ENCODE assay signal across 19 cellular contexts in the genomic region with DNA sequence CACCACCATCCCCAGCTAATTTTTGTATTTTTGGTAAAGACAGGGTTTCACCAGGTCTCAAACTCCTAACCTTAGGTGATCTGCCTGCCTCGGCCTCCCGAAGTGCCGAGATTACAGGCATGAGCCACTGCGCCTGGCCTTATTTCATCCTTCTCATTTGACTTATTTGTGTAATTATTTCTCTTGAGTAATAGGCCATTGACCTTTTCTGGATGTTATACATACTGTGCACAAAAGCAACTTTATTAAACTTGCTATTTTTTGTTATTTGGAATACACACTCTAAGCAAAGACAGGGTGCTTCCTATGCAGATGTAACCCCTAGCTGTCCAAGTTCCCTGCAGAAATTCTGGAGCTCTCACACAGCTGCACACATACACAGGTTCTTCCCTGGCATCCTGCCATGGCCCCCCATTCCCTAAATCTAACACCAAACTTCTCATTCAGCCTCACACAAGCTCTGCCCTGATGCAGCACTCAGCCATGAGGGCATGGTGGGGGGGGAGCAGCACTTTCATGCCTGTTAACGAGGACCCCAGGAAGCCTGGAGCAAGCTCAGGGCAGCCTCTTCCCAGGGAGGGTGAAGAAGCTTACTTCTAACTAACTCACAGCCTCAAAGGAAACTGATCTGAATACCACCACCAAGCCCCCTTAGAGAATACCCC.
"Had no signal": no experiment of that assay in that cellular context is flagged by ENCODE, and none has a peak within 500 bp of the region (broad histone marks: within the 10 kb centered on the region; RNA-seq: fewer than 3 reads in every experiment).

No MANE protein-coding gene starts in this region.

- H3K36me3 ChIP-seq: adrenal gland, right lobe of liver, thoracic aorta had no signal

- H3K27ac ChIP-seq: adrenal gland, right lobe of liver, thoracic aorta had no signal

- H3K27ac Mint-ChIP-seq: activated CD4-positive, alpha-beta T cell treated with anti-CD3 and anti-CD28 coated beads, Interleukin-2, amount 10 ng/mL, durations not matched to agents 7 days and 5 days; activated naive CD4-positive, alpha-beta T cell treated with anti-CD3 and anti-CD28 coated beads, Interleukin-2, amount 50 U/mL, for 24 hours; stimulated activated memory B cell treated with anti-CD40 and anti-IgM and Interleukin-4, amounts not matched to agents 10 μg/mL and 1 μg/mL and 100 μg/mL, for 72 hours had no signal

- H3K4me2 ChIP-seq: smooth muscle cell had no signal

- H3K9me3 ChIP-seq: adrenal gland, right lobe of liver, thoracic aorta had no signal

- H3K27me3 ChIP-seq: adrenal gland, right lobe of liver had no signal

- H3K4me3 ChIP-seq: adrenal gland, right lobe of liver, smooth muscle cell, thoracic aorta had no signal

- DNase-seq: activated CD4-positive, alpha-beta T cell treated with anti-CD3 and anti-CD28 coated beads, Interleukin-2, amount 10 ng/mL, durations not matched to agents 7 days and 5 days; activated CD8-positive, alpha-beta memory T cell treated with anti-CD3 and anti-CD28 coated beads for 24 hours; activated CD8-positive, alpha-beta memory T cell treated with anti-CD3 and anti-CD28 coated beads, Interleukin-2, amount 50 U/mL, for 48 hours; activated effector memory CD4-positive, alpha-beta T cell treated with anti-CD3 and anti-CD28 coated beads, Interleukin-2, amount 50 U/mL, for 16 hours; activated T-cell treated with anti-CD3 and anti-CD28 coated beads, Interleukin-2, amount 50 U/mL, for 48 hours; adrenal gland; effector memory CD8-positive, alpha-beta T cell; foreskin fibroblast; hippocampal formation; mammary epithelial cell; stimulated activated CD4-positive, alpha-beta T cell treated with anti-CD3 and anti-CD28 coated beads, Interleukin-4, amount 100 ng/mL, for 4 hours had no signal

- ATAC-seq: activated CD4-positive, CD25-positive, alpha-beta regulatory T cell treated with anti-CD3 and anti-CD28 coated beads, Interleukin-2, amount 50 U/mL, for 24 hours; effector memory CD8-positive, alpha-beta T cell; left lobe of liver; stimulated activated memory B cell treated with anti-CD40 and anti-IgM and Interleukin-4, amounts not matched to agents 10 μg/mL and 1 μg/mL and 100 μg/mL, for 72 hours had no signal

- H3K4me1 Mint-ChIP-seq: activated naive CD4-positive, alpha-beta T cell treated with anti-CD3 and anti-CD28 coated beads, Interleukin-2, amount 50 U/mL, for 24 hours; stimulated activated memory B cell treated with anti-CD40 and anti-IgM and Interleukin-4, amounts not matched to agents 10 μg/mL and 1 μg/mL and 100 μg/mL, for 72 hours had no signal

- H3K36me3 Mint-ChIP-seq: activated naive CD4-positive, alpha-beta T cell treated with anti-CD3 and anti-CD28 coated beads, Interleukin-2, amount 50 U/mL, for 24 hours; stimulated activated memory B cell treated with anti-CD40 and anti-IgM and Interleukin-4, amounts not matched to agents 10 μg/mL and 1 μg/mL and 100 μg/mL, for 72 hours had no signal

- H3K9me3 Mint-ChIP-seq: activated CD4-positive, alpha-beta T cell treated with anti-CD3 and anti-CD28 coated beads, Interleukin-2, amount 10 ng/mL, durations not matched to agents 7 days and 5 days; activated naive CD4-positive, alpha-beta T cell treated with anti-CD3 and anti-CD28 coated beads, Interleukin-2, amount 50 U/mL, for 24 hours; effector memory CD8-positive, alpha-beta T cell; neural crest cell; stimulated activated memory B cell treated with anti-CD40 and anti-IgM and Interleukin-4, amounts not matched to agents 10 μg/mL and 1 μg/mL and 100 μg/mL, for 72 hours had no signal

- H3K4me3 Mint-ChIP-seq: activated CD4-positive, alpha-beta T cell treated with anti-CD3 and anti-CD28 coated beads, Interleukin-2, amount 10 ng/mL, durations not matched to agents 7 days and 5 days; activated naive CD4-positive, alpha-beta T cell treated with anti-CD3 and anti-CD28 coated beads, Interleukin-2, amount 50 U/mL, for 24 hours; effector memory CD8-positive, alpha-beta T cell; neural crest cell; stimulated activated memory B cell treated with anti-CD40 and anti-IgM and Interleukin-4, amounts not matched to agents 10 μg/mL and 1 μg/mL and 100 μg/mL, for 72 hours had no signal
